Comparison of ENCODE assay signal across 16 cellular contexts in genomic region chr3:78969483-78969882, GRCh38.
DNase-seq lines count a peak whose midpoint lies in the region; ATAC-seq and TF ChIP-seq lines count a peak whose summit lies in the region.
"Had no signal": no experiment of that assay in that cellular context is flagged by ENCODE, and none has a peak within 500 bp of the region (broad histone marks: within the 10 kb centered on the region; RNA-seq: fewer than 3 reads in every experiment).

No MANE protein-coding gene starts in this region.

- peak overlapping the region; percentile 44 for H3K4me2 ChIP-seq in neural progenitor cell

- H3K27ac ChIP-seq in neural progenitor cell, result no peak overlapping the region
- H3K27ac ChIP-seq: testis had no signal

- peaks cover 100% of the 10 kb centered on the region for H3K79me2 ChIP-seq in neural progenitor cell (ENCODE audit: low read depth)

- peaks cover 6% of the 10 kb centered on the region for H3K36me3 Mint-ChIP-seq in neural progenitor cell
- H3K36me3 Mint-ChIP-seq: immature natural killer cell had no signal

- TF ChIP-seq CTCF in BE2C (IDR thresholded peaks at IDR 0.05; ENCODE audit: low read depth, low read length) (no peak), fibroblast of mammary gland (conservative IDR thresholded peaks at IDR 0.05; ENCODE audit: control insufficient read depth, insufficient read depth, low read depth, low read length) (no peak), neural progenitor cell (IDR thresholded peaks at IDR 0.05) (no peak)

- no peak overlapping the region for H2AFZ ChIP-seq in neural progenitor cell (replicated peaks)

- H3F3A ChIP-seq in neural progenitor cell (ENCODE audit: low read depth), result peaks cover 3% of the 10 kb centered on the region

- H3K4me1 Mint-ChIP-seq in neural progenitor cell, result peaks cover 9% of the 10 kb centered on the region
- H3K4me1 Mint-ChIP-seq: immature natural killer cell had no signal

- TF ChIP-seq POLR2A in GM18505 (IDR thresholded peaks at IDR 0.05; ENCODE audit: borderline replicate concordance, extremely low read depth, insufficient read depth, insufficient read length), result no peak

- peaks cover 3% of the 10 kb centered on the region for H3K9me3 Mint-ChIP-seq in neural progenitor cell

- H3K27me3 ChIP-seq in BE2C (no peaks in the 10 kb centered on the region), neural progenitor cell (no peaks in the 10 kb centered on the region)
- H3K27me3 ChIP-seq: foreskin keratinocyte, testis had no signal

- no peak overlapping the region for H3K9ac ChIP-seq in neural progenitor cell

- ATAC-seq in HG03097 (IDR thresholded peaks at IDR 0.05; ENCODE audit: low FRiP score, unreplicated experiment) (no peak), HG03354 (IDR thresholded peaks at IDR 0.05; ENCODE audit: poor library complexity, severe bottlenecking, unreplicated experiment) (no peak), GM18505 (IDR thresholded peaks at IDR 0.05; ENCODE audit: unreplicated experiment) (no peak)
- ATAC-seq: foreskin keratinocyte had no signal

- H3K4me3 Mint-ChIP-seq in neural progenitor cell, result no peak overlapping the region
- H3K4me3 Mint-ChIP-seq: immature natural killer cell had no signal

- H3K4me3 ChIP-seq in BE2C (ENCODE audit: low read depth, low read length), result no peak overlapping the region
- H3K4me3 ChIP-seq in fibroblast of mammary gland (ENCODE audit: control insufficient read depth, low read depth, low read length), result no peak overlapping the region
- no peak overlapping the region for H3K4me3 ChIP-seq in neural progenitor cell
- H3K4me3 ChIP-seq: testis had no signal

- DNase-seq in BE2C (peak; percentile 53), NCI-H69 (lab: John Stamatoyannopoulos, UW) (peak; percentile 58), fibroblast of mammary gland (ENCODE audit: low read depth) (peak; percentile 91), neural progenitor cell (ENCODE audit: low spot score) (no peak), NCI-H1105 (lab: John Stamatoyannopoulos, UW) (no peak)
- DNase-seq: activated CD4-positive, alpha-beta T cell treated with anti-CD3 and anti-CD28 coated beads, Interleukin-2, amount 50 U/mL, for 48 hours; dermis blood vessel endothelial cell; EL; foreskin keratinocyte; immature natural killer cell; NCI-H2171 treated with DMSO at 0.1 percent for 48 hours; stimulated activated CD4-positive, alpha-beta T cell treated with anti-CD3 and anti-CD28 coated beads, Interleukin-15, amount 100 ng/mL, for 24 hours; testis had no signal

- H3K36me3 ChIP-seq in BE2C, result no peaks in the 10 kb centered on the region
- no peaks in the 10 kb centered on the region for H3K36me3 ChIP-seq in neural progenitor cell

- H3K27ac Mint-ChIP-seq in neural progenitor cell, result no peak overlapping the region
- H3K27ac Mint-ChIP-seq: immature natural killer cell had no signal

- H4K20me1 ChIP-seq in neural progenitor cell (ENCODE audit: low read depth), result no peaks in the 10 kb centered on the region

- H3K9me3 ChIP-seq in BE2C, result no peaks in the 10 kb centered on the region
- peaks cover 13% of the 10 kb centered on the region for H3K9me3 ChIP-seq in neural progenitor cell (ENCODE audit: low read depth)
- H3K9me3 ChIP-seq: testis had no signal

- H3K4me1 ChIP-seq in BE2C, result peaks cover 22% of the 10 kb centered on the region
- peaks cover 28% of the 10 kb centered on the region for H3K4me1 ChIP-seq in neural progenitor cell
- H3K4me1 ChIP-seq: testis had no signal

- H3K27me3 Mint-ChIP-seq in neural progenitor cell (ENCODE audit: insufficient read depth, low read depth), result no peaks in the 10 kb centered on the region

Comparison
In these comparisons a context has a peak if more than half of its experiments do, and no peak if none do; other contexts are left out.
1. DNase-seq: peak in BE2C (single experiment), NCI-H69 (single experiment) and fibroblast of mammary gland (single experiment); none in neural progenitor cell (single experiment) and NCI-H1105 (single experiment).